In the genomic region with DNA sequence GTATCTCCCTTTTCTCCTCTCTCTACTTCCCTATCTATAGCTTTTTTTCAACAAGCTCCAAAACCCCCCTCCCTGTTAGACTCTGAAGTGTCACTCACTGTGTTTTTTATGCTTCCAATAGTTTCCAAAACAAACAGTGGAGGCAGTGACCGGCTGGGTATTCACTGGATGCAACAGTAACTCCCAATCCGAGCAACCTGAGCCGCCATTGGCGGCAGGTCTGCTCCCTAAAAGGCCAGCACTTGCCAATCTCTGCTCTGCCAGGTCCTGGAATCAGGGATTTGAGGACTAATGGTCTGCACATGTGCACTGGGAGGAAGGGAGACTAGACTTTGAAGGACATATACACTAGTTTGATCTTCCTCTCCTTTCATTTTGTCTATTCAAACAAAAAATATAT, we compare ENCODE assay signal across 17 cellular contexts. TPM values are rescaled to one million over a fixed set of nuclear protein-coding genes. Genes with fewer than 3 reads are reported as not detected.
DNase-seq lines count a peak whose midpoint lies in the region; ATAC-seq and TF ChIP-seq lines count a peak whose summit lies in the region.
"Had no signal": no experiment of that assay in that cellular context is flagged by ENCODE, and none has a peak within 500 bp of the region (broad histone marks: within the 10 kb centered on the region; RNA-seq: fewer than 3 reads in every experiment).

No MANE protein-coding gene starts in this region.

- WGBS in hepatocyte (ENCODE audit: low lambda C conversion rate, missing lambda C conversion rate), result 35% methylated on average over 4 of the region's 4 CpGs
- WGBS in neuronal stem cell (ENCODE audit: extremely low coverage in 2 of 2, insufficient read length in 2 of 2, insufficient replicate concordance in 1 of 2), 2 donors, result no CpG with 5 or more reads among the region's 4 CpGs
- no CpG with 5 or more reads among the region's 4 CpGs for WGBS in trophoblast cell (ENCODE audit: extremely low coverage, insufficient coverage, insufficient read length)

- H3K18ac ChIP-seq in neuronal stem cell (ENCODE audit: low read length) (no peak overlapping the region), trophoblast cell (ENCODE audit: low read length) (no peak overlapping the region)

- no peaks in the 10 kb centered on the region for H4K20me1 ChIP-seq in hepatocyte (ENCODE audit: insufficient read depth, poor library complexity, severe bottlenecking)

- H3K27me3 ChIP-seq in HUES6 (ENCODE audit: control insufficient read depth, insufficient read depth, low read length) (peaks cover 45% of the 10 kb centered on the region), hepatocyte (peaks cover 9% of the 10 kb centered on the region), neuronal stem cell (ENCODE audit: control insufficient read depth in 3 of 3, insufficient read depth in 3 of 3, low read depth in 1 of 3, low read length in 3 of 3) (peaks cover 0 to 40% (median 0%) of the 10 kb centered on the region in 3 experiments), trophoblast cell (ENCODE audit: insufficient read depth, low read length) (no peaks in the 10 kb centered on the region)

- H4K91ac ChIP-seq in neuronal stem cell (ENCODE audit: low read depth, low read length, poor library complexity) (no peak overlapping the region), trophoblast cell (ENCODE audit: low read depth, low read length) (no peak overlapping the region)

- H3K9me3 ChIP-seq in ES-I3 (ENCODE audit: control insufficient read depth, insufficient read depth, low read length), result no peaks in the 10 kb centered on the region
- H3K9me3 ChIP-seq in HUES6 (ENCODE audit: control insufficient read depth, insufficient read depth, low read depth, low read length), result no peaks in the 10 kb centered on the region; the same call in 1 of the 2 replicates
- no peaks in the 10 kb centered on the region for H3K9me3 ChIP-seq in hepatocyte (ENCODE audit: low read depth)
- H3K9me3 ChIP-seq in neuronal stem cell (replicated peaks in 1 of 2; ENCODE audit: control insufficient read depth in 2 of 2, insufficient read depth in 1 of 2, low read depth in 1 of 2, low read length in 2 of 2), result no peaks in the 10 kb centered on the region
- no peaks in the 10 kb centered on the region for H3K9me3 ChIP-seq in trophoblast cell (ENCODE audit: insufficient read depth, low read depth, low read length)

- no peaks in the 10 kb centered on the region for H3K4me1 ChIP-seq in ES-I3 (ENCODE audit: insufficient read depth, low read length)
- H3K4me1 ChIP-seq in HUES6 (ENCODE audit: control insufficient read depth, insufficient read depth, low read length), result peaks cover 3% of the 10 kb centered on the region; the same call in 1 of the 2 replicates
- H3K4me1 ChIP-seq in hepatocyte (ENCODE audit: insufficient read depth), result no peaks in the 10 kb centered on the region
- peaks cover 0 to 2% of the 10 kb centered on the region in 2 donors for H3K4me1 ChIP-seq in neuronal stem cell (ENCODE audit: control insufficient read depth in 2 of 2, insufficient read depth in 1 of 2, low read depth in 1 of 2, low read length in 2 of 2)
- H3K4me1 ChIP-seq in trophoblast cell (ENCODE audit: control insufficient read depth in 1 of 2, insufficient read depth in 2 of 2, low read length in 2 of 2), result peaks cover 0 to 2% of the 10 kb centered on the region in 2 experiments

- H3K23ac ChIP-seq in neuronal stem cell (ENCODE audit: low read depth, low read length, poor library complexity) (no peak overlapping the region), trophoblast cell (ENCODE audit: low read length) (no peak overlapping the region)

- H2BK15ac ChIP-seq in neuronal stem cell (ENCODE audit: low read length), result no peak overlapping the region

- no peaks in the 10 kb centered on the region for H3K9me2 ChIP-seq in hepatocyte (replicated peaks; ENCODE audit: insufficient read depth)

- H3K4me3 ChIP-seq in HUES6 (ENCODE audit: low read depth, low read length) (peak overlapping the region; percentile 75; the same call in 1 of the 2 replicates), hepatocyte (no peak overlapping the region), neuronal stem cell (ENCODE audit: low read length in 2 of 2) (no peak overlapping the region), trophoblast cell (ENCODE audit: low read depth, low read length) (no peak overlapping the region)
- H3K4me3 ChIP-seq: K562 had no signal

- H3K79me2 ChIP-seq in hepatocyte (no peaks in the 10 kb centered on the region), trophoblast cell (ENCODE audit: control insufficient read depth, insufficient read depth, low read length, poor library complexity) (no peaks in the 10 kb centered on the region)

- no peak for TF ChIP-seq CTCF in hepatocyte (IDR thresholded peaks at IDR 0.05; ENCODE audit: poor library complexity)

- H3K9ac ChIP-seq in ES-I3 (ENCODE audit: low read depth, low read length) (peak overlapping the region; percentile 80; the same call in 1 of the 2 replicates), HUES6 (ENCODE audit: low read length) (no peak overlapping the region), neuronal stem cell (ENCODE audit: low read depth, low read length, poor library complexity) (no peak overlapping the region), trophoblast cell (ENCODE audit: low read length) (no peak overlapping the region)

- H2BK120ac ChIP-seq in neuronal stem cell (ENCODE audit: low read depth, low read length) (no peak overlapping the region), trophoblast cell (ENCODE audit: insufficient read depth, low read length, poor library complexity) (no peak overlapping the region)

- DNase-seq in hepatocyte (ENCODE audit: low spot score) (no peak), neuronal stem cell (ENCODE audit: low spot score) (no peak), trophoblast cell (no peak), NCI-H345 treated with DMSO at 0.1 percent for 48 hours (lab: John Stamatoyannopoulos, UW; ENCODE audit: unreplicated experiment) (no peak)
- no peak for DNase-seq in activated naive CD4-positive, alpha-beta T cell treated with anti-CD3 and anti-CD28 coated beads, Interleukin-2, amount 50 U/mL, for 16 hours
- DNase-seq: ACHN; CD4-positive, alpha-beta T cell; NCI-H1694; NCI-H774; SHP77 had no signal

- no peak overlapping the region for H2BK12ac ChIP-seq in neuronal stem cell (ENCODE audit: low read length)
- no peak overlapping the region for H2BK12ac ChIP-seq in trophoblast cell (ENCODE audit: low read length)

- H3K27ac ChIP-seq in HUES6 (ENCODE audit: low read depth, low read length) (no peak overlapping the region), hepatocyte (no peak overlapping the region), neuronal stem cell (replicated peaks; ENCODE audit: low read length) (no peak overlapping the region), trophoblast cell (ENCODE audit: low read depth, low read length) (no peak overlapping the region)

- H3K4me2 ChIP-seq in hepatocyte (peak overlapping the region; percentile 75), neuronal stem cell (ENCODE audit: insufficient read depth, low read length, poor library complexity, severe bottlenecking) (peak overlapping the region; percentile 18), trophoblast cell (ENCODE audit: low read length) (no peak overlapping the region)

- H3K79me1 ChIP-seq in neuronal stem cell (ENCODE audit: low read depth, low read length), result no peaks in the 10 kb centered on the region
- no peaks in the 10 kb centered on the region for H3K79me1 ChIP-seq in trophoblast cell (ENCODE audit: low read length)

- H2AFZ ChIP-seq in hepatocyte, result no peak overlapping the region
- no peak overlapping the region for H2AFZ ChIP-seq in neuronal stem cell (ENCODE audit: low read length)
- H2AFZ ChIP-seq in trophoblast cell (ENCODE audit: insufficient read depth, low read length, poor library complexity), result no peak overlapping the region

- no peaks in the 10 kb centered on the region for H3K36me3 ChIP-seq in ES-I3 (ENCODE audit: insufficient read depth, low read length)
- H3K36me3 ChIP-seq in HUES6 (ENCODE audit: control insufficient read depth, insufficient read depth, low read length), result no peaks in the 10 kb centered on the region
- no peaks in the 10 kb centered on the region for H3K36me3 ChIP-seq in hepatocyte (replicated peaks; ENCODE audit: insufficient read depth, low read depth)
- H3K36me3 ChIP-seq in neuronal stem cell (replicated peaks in 1 of 2; ENCODE audit: control insufficient read depth in 2 of 2, insufficient read depth in 2 of 2, low read length in 2 of 2), result no peaks in the 10 kb centered on the region
- no peaks in the 10 kb centered on the region for H3K36me3 ChIP-seq in trophoblast cell (ENCODE audit: control insufficient read depth in 1 of 2, insufficient read depth in 2 of 2, low read length in 2 of 2)

- H2BK5ac ChIP-seq in neuronal stem cell (ENCODE audit: low read length) (no peak overlapping the region), trophoblast cell (ENCODE audit: low read depth, low read length, poor library complexity) (no peak overlapping the region)

- H3K14ac ChIP-seq in neuronal stem cell (ENCODE audit: low read length), result no peak overlapping the region
- H3K14ac ChIP-seq in trophoblast cell (ENCODE audit: low read length), result no peak overlapping the region

- no peak overlapping the region for H2AK5ac ChIP-seq in neuronal stem cell (ENCODE audit: low read depth, low read length)
- no peak overlapping the region for H2AK5ac ChIP-seq in trophoblast cell (ENCODE audit: low read length)

- H4K12ac ChIP-seq in trophoblast cell (ENCODE audit: low read depth, low read length), result no peak overlapping the region

- no peak for ATAC-seq in HG02588 (IDR thresholded peaks at IDR 0.05; ENCODE audit: unreplicated experiment)
- ATAC-seq: HCT116, K562 had no signal

- H3K4ac ChIP-seq in neuronal stem cell (ENCODE audit: low read length) (no peak overlapping the region), trophoblast cell (ENCODE audit: low read depth, low read length) (no peak overlapping the region)

- H4K8ac ChIP-seq in neuronal stem cell (ENCODE audit: low read depth, low read length), result no peak overlapping the region
- no peak overlapping the region for H4K8ac ChIP-seq in trophoblast cell (ENCODE audit: low read depth, low read length)

RNA-seq across cellular contexts. Expression of gene TBX22, which starts 7.1 kb away (rescaled TPM):
- 0.08 and 0.10 TPM in 2 replicates for total RNA-seq in hepatocyte
- polyA plus RNA-seq in hepatocyte, result 0.26 TPM in 1 of 2 replicates, not detected in the other
- 0.32 TPM for polyA plus RNA-seq in neuronal stem cell (2013, experiment 1 of 2)
- 0.36 TPM for polyA plus RNA-seq in neuronal stem cell (2013, experiment 2 of 2)
- polyA plus RNA-seq in trophoblast cell (2013), result 0.03 and 0.08 TPM in 2 replicates
- total RNA-seq: CD4-positive, alpha-beta T cell; HT-29; K562; NCI-H460 had no signal
- polyA plus RNA-seq: K562 had no signal
